ENCODE assay signal across 8 cellular contexts in genomic region chr19:941292-942132, GRCh38. TPM values are rescaled to one million over a fixed set of nuclear protein-coding genes. Genes with fewer than 3 reads are reported as not detected.
DNase-seq lines count a peak whose midpoint lies in the region; FAIRE-seq and TF ChIP-seq lines count a peak whose summit lies in the region.

No MANE protein-coding gene starts in this region.

- peaks cover 33% of the 10 kb centered on the region for H3K4me1 Mint-ChIP-seq in activated T-cell treated with anti-CD3 and anti-CD28 coated beads, Interleukin-2, amount 50 U/mL, for 24 hours (ENCODE audit: low read depth)
- peaks cover 7% of the 10 kb centered on the region for H3K4me1 Mint-ChIP-seq in astrocyte (ENCODE audit: low read depth, unreplicated experiment)

- H3K27ac ChIP-seq in astrocyte (ENCODE audit: low read depth, low read length) (no peak overlapping the region), mucosa of rectum (ENCODE audit: low read depth in 2 of 2, low read length in 2 of 2) (peak overlapping the region; percentile 67 to 83), tibial artery (peak overlapping the region; percentile 63 to 74)

- H3K27ac Mint-ChIP-seq in activated T-cell treated with anti-CD3 and anti-CD28 coated beads, Interleukin-2, amount 50 U/mL, for 24 hours, result peak overlapping the region; percentile 52
- peak overlapping the region; percentile 85 for H3K27ac Mint-ChIP-seq in astrocyte (ENCODE audit: unreplicated experiment)

- H3K79me2 ChIP-seq in astrocyte (ENCODE audit: insufficient read depth, low read length), result peaks cover 82% of the 10 kb centered on the region

- no peaks in the 10 kb centered on the region for H3K36me3 Mint-ChIP-seq in activated T-cell treated with anti-CD3 and anti-CD28 coated beads, Interleukin-2, amount 50 U/mL, for 24 hours (ENCODE audit: low read depth)
- H3K36me3 Mint-ChIP-seq in astrocyte (ENCODE audit: low read depth, unreplicated experiment), result peaks cover 26% of the 10 kb centered on the region

- no peak overlapping the region for H3K4me3 ChIP-seq in astrocyte (ENCODE audit: insufficient read depth, low read depth, low read length)
- peak overlapping the region; percentile 24 to 61 for H3K4me3 ChIP-seq in mucosa of rectum (ENCODE audit: low read length in 2 of 2)
- H3K4me3 ChIP-seq in tibial artery, result peak overlapping the region; percentile 20 to 45

- TF ChIP-seq CTCF in astrocyte (IDR thresholded peaks at IDR 0.05; ENCODE audit: insufficient read depth, low read depth, low read length) (no peak), tibial artery (IDR thresholded peaks at IDR 0.05) (no peak)

- H3K27me3 Mint-ChIP-seq in activated T-cell treated with anti-CD3 and anti-CD28 coated beads, Interleukin-2, amount 50 U/mL, for 24 hours, result no peaks in the 10 kb centered on the region
- H3K27me3 Mint-ChIP-seq in astrocyte (ENCODE audit: low read depth, unreplicated experiment), result no peaks in the 10 kb centered on the region

- no peak for DNase-seq in activated T-cell treated with anti-CD3 and anti-CD28 coated beads, Interleukin-2, amount 50 U/mL, for 24 hours
- no peak for DNase-seq in activated T-cell treated with anti-CD3 and anti-CD28 coated beads, Interleukin-2, amount 50 U/mL, for 1 hour
- DNase-seq in astrocyte (ENCODE audit: low read depth), result no peak
- no peak for DNase-seq in tibial artery
- no peak for DNase-seq in NCI-H1694 treated with DMSO at 0.1 percent for 48 hours (lab: John Stamatoyannopoulos, UW)
- no peak for DNase-seq in DMS153 treated with DMSO at 0.1 percent for 48 hours (lab: John Stamatoyannopoulos, UW; ENCODE audit: unreplicated experiment)
- DNase-seq in HEK293T (ENCODE audit: extremely low spot score), result no peak

- no peak overlapping the region for H2AFZ ChIP-seq in astrocyte (ENCODE audit: low read depth, low read length)

- H3K36me3 ChIP-seq in astrocyte (ENCODE audit: insufficient read depth, low read length) (peaks cover 2% of the 10 kb centered on the region), mucosa of rectum (ENCODE audit: control insufficient read depth in 2 of 2, insufficient read depth in 2 of 2, low read length in 2 of 2) (no peaks in the 10 kb centered on the region), tibial artery (peaks cover 0 to 4% (median 0%) of the 10 kb centered on the region in 3 donors)

- H3K9ac ChIP-seq in astrocyte (ENCODE audit: low read length) (no peak overlapping the region), mucosa of rectum (ENCODE audit: low read depth in 1 of 2, low read length in 2 of 2) (peak overlapping the region; percentile 58 to 68)

- FAIRE-seq in astrocyte (lab: Jason Lieb, UNC), result no peak

- intact Hi-C loops in tibial artery (cut with DNase I; ENCODE audit: low total_unique reads), result no loop called here

- no peaks in the 10 kb centered on the region for H3K9me3 Mint-ChIP-seq in activated T-cell treated with anti-CD3 and anti-CD28 coated beads, Interleukin-2, amount 50 U/mL, for 24 hours
- no peaks in the 10 kb centered on the region for H3K9me3 Mint-ChIP-seq in astrocyte (ENCODE audit: unreplicated experiment)

- CTCF ChIA-PET in HEK293T (lab: Yijun Ruan, JAX), result no interaction called here

- peak overlapping the region; percentile 66 for H3K4me3 Mint-ChIP-seq in activated T-cell treated with anti-CD3 and anti-CD28 coated beads, Interleukin-2, amount 50 U/mL, for 24 hours
- no peak overlapping the region for H3K4me3 Mint-ChIP-seq in astrocyte (ENCODE audit: unreplicated experiment)

- POLR2A ChIA-PET in HEK293T (lab: Yijun Ruan, JAX), result no interaction called here

- H3K9me3 ChIP-seq in astrocyte (ENCODE audit: insufficient read depth, low read depth, low read length) (no peaks in the 10 kb centered on the region), mucosa of rectum (ENCODE audit: control insufficient read depth in 2 of 2, low read length in 2 of 2) (no peaks in the 10 kb centered on the region), tibial artery (no peaks in the 10 kb centered on the region)

- H3K4me2 ChIP-seq in astrocyte (ENCODE audit: low read length), result peak overlapping the region; percentile 67

- H3K4me1 ChIP-seq in astrocyte (ENCODE audit: insufficient read depth, low read length) (peaks cover 17% of the 10 kb centered on the region), mucosa of rectum (ENCODE audit: control insufficient read depth in 2 of 2, insufficient read depth in 2 of 2, low read length in 2 of 2) (peaks cover 33 to 36% of the 10 kb centered on the region in 2 donors), tibial artery (peaks cover 0 to 13% (median 9%) of the 10 kb centered on the region in 4 donors)

- H3K27me3 ChIP-seq in astrocyte (ENCODE audit: insufficient read depth, low read length) (no peaks in the 10 kb centered on the region), mucosa of rectum (ENCODE audit: control insufficient read depth in 2 of 2, insufficient read depth in 2 of 2, low read length in 2 of 2) (no peaks in the 10 kb centered on the region), tibial artery (no peaks in the 10 kb centered on the region)

- peaks cover 79% of the 10 kb centered on the region for H4K20me1 ChIP-seq in astrocyte (ENCODE audit: insufficient read depth, low read length)

TF ChIP-seq in HEK293T, 16 proteins besides CTCF, POLR2A, EP300 and RAD21:
- TF ChIP-seq ZNF384 (IDR thresholded peaks at IDR 0.05), result no peak
- TF ChIP-seq CTBP1 (IDR thresholded peaks at IDR 0.05; ENCODE audit: borderline replicate concordance), result no peak

RNA-seq across cellular contexts. Expression of gene ARID3A, which starts 15.7 kb away (rescaled TPM):
- 100 and 106 TPM in 2 replicates for total RNA-seq in astrocyte

RNA-seq across cellular contexts. Expression of gene KISS1R, which starts 24.4 kb away (rescaled TPM):
- not detected in 2 replicates for total RNA-seq in astrocyte

RNA-seq across cellular contexts. Expression of gene R3HDM4, which starts 28.5 kb away (rescaled TPM):
- total RNA-seq in astrocyte, result 57.9 and 60.0 TPM in 2 replicates

RNA-seq across cellular contexts. Expression of gene WDR18, which starts 42.6 kb away (rescaled TPM):
- 60.0 and 68.9 TPM in 2 replicates for total RNA-seq in astrocyte

RNA-seq across cellular contexts. Expression of gene RNU6-9, which starts 48.2 kb away (rescaled TPM):
- not detected in 2 replicates for total RNA-seq in astrocyte
